11 cellular contexts compared by ENCODE assay signal in genomic region chr13:39379118-39379517, GRCh38.
DNase-seq lines count a peak whose midpoint lies in the region; ATAC-seq and FAIRE-seq lines count a peak whose summit lies in the region.
"Had no signal": no experiment of that assay in that cellular context is flagged by ENCODE, and none has a peak within 500 bp of the region (broad histone marks: within the 10 kb centered on the region; RNA-seq: fewer than 3 reads in every experiment).

No MANE protein-coding gene starts in this region.

- no peaks in the 10 kb centered on the region for H3K27me3 Mint-ChIP-seq in immature natural killer cell (ENCODE audit: low read depth in 3 of 3)

- DNase-seq in immature natural killer cell = no peak
- DNase-seq in HuH-7.5 (ENCODE audit: low spot score) = no peak
- DNase-seq in NCI-H1694 treated with DMSO at 0.1 percent for 48 hours (lab: John Stamatoyannopoulos, UW) = no peak
- no peak for DNase-seq in frontal cortex (ENCODE audit: low spot score in 2 of 2)
- DNase-seq: NCI-H1105 treated with DMSO at 0.1 percent for 48 hours, PC-9 had no signal

- no peak for FAIRE-seq in frontal cortex (lab: Jason Lieb, UNC)
- FAIRE-seq: urothelium cell line had no signal

- H3K4me1 Mint-ChIP-seq in immature natural killer cell = no peaks in the 10 kb centered on the region

- ATAC-seq in GM18508 (IDR thresholded peaks at IDR 0.05; ENCODE audit: insufficient read depth, unreplicated experiment) = peak; percentile 96
- ATAC-seq in GM19467 (IDR thresholded peaks at IDR 0.05; ENCODE audit: unreplicated experiment) = peak; percentile 93
- peak; percentile 95 for ATAC-seq in HG02885 (IDR thresholded peaks at IDR 0.05; ENCODE audit: poor library complexity, unreplicated experiment)
- ATAC-seq in HG03565 (IDR thresholded peaks at IDR 0.05; ENCODE audit: unreplicated experiment) = peak; percentile 97

- no peak overlapping the region for H3K4me3 Mint-ChIP-seq in immature natural killer cell

- no peak overlapping the region for H3K27ac Mint-ChIP-seq in immature natural killer cell

- H3K9me3 Mint-ChIP-seq in immature natural killer cell = peaks cover 0 to 2% (median 0%) of the 10 kb centered on the region in 6 donors

- H3K36me3 Mint-ChIP-seq in immature natural killer cell = no peaks in the 10 kb centered on the region
